In genomic region chr1:182426442-182427430, GRCh38 we compare ENCODE assay signal across 11 cellular contexts.
DNase-seq lines count a peak whose midpoint lies in the region; ATAC-seq lines count a peak whose summit lies in the region.
"Had no signal": no experiment of that assay in that cellular context is flagged by ENCODE, and none has a peak within 500 bp of the region (broad histone marks: within the 10 kb centered on the region; RNA-seq: fewer than 3 reads in every experiment).

No MANE protein-coding gene starts in this region.

- peaks cover 8% of the 10 kb centered on the region for H3K27me3 Mint-ChIP-seq in stimulated activated memory B cell treated with anti-CD40 and anti-IgM and Interleukin-4, amounts not matched to agents 10 μg/mL and 1 μg/mL and 100 μg/mL, for 72 hours

- DNase-seq in NCI-H82 (lab: John Stamatoyannopoulos, UW) (peak; percentile 14), NCI-H82 treated with DMSO at 0.1 percent for 48 hours (lab: John Stamatoyannopoulos, UW; ENCODE audit: unreplicated experiment) (no peak), KBM-7 (no peak), retina (no peak), HK-2 (ENCODE audit: unreplicated experiment) (no peak)
- DNase-seq: stimulated activated CD4-positive, alpha-beta T cell treated with anti-CD3 and anti-CD28 coated beads, Interleukin-2, amount 100 ng/mL, for 24 hours; T-helper 1 cell had no signal

- H3K4me1 Mint-ChIP-seq in stimulated activated memory B cell treated with anti-CD40 and anti-IgM and Interleukin-4, amounts not matched to agents 10 μg/mL and 1 μg/mL and 100 μg/mL, for 72 hours, result peaks cover 33% of the 10 kb centered on the region
- H3K4me1 Mint-ChIP-seq: brain had no signal

- H3K9me3 Mint-ChIP-seq in stimulated activated memory B cell treated with anti-CD40 and anti-IgM and Interleukin-4, amounts not matched to agents 10 μg/mL and 1 μg/mL and 100 μg/mL, for 72 hours, result no peaks in the 10 kb centered on the region
- H3K9me3 Mint-ChIP-seq: brain had no signal

- no peak overlapping the region for H3K4me3 Mint-ChIP-seq in stimulated activated memory B cell treated with anti-CD40 and anti-IgM and Interleukin-4, amounts not matched to agents 10 μg/mL and 1 μg/mL and 100 μg/mL, for 72 hours
- H3K4me3 Mint-ChIP-seq: brain had no signal

- in situ Hi-C loops in KBM-7 (cut with MboI; ENCODE audit: low pct_unique_long_range_greater_than_20kb, low sequenced_read_pairs), result no loop called here

- H3K36me3 Mint-ChIP-seq in stimulated activated memory B cell treated with anti-CD40 and anti-IgM and Interleukin-4, amounts not matched to agents 10 μg/mL and 1 μg/mL and 100 μg/mL, for 72 hours, result no peaks in the 10 kb centered on the region
- H3K36me3 Mint-ChIP-seq: brain had no signal

- ATAC-seq in GM21717 (IDR thresholded peaks at IDR 0.05; ENCODE audit: unreplicated experiment) (peak; percentile 73), HG03139 (IDR thresholded peaks at IDR 0.05; ENCODE audit: unreplicated experiment) (peak; percentile 55)
- ATAC-seq in stimulated activated memory B cell treated with anti-CD40 and anti-IgM and Interleukin-4, amounts not matched to agents 10 μg/mL and 1 μg/mL and 100 μg/mL, for 72 hours, result peak; percentile 75

- H3K27ac Mint-ChIP-seq in stimulated activated memory B cell treated with anti-CD40 and anti-IgM and Interleukin-4, amounts not matched to agents 10 μg/mL and 1 μg/mL and 100 μg/mL, for 72 hours, result peak overlapping the region; percentile 20
- H3K27ac Mint-ChIP-seq: brain had no signal
